ENCODE assay signal across 1 cellular context in the genomic region with DNA sequence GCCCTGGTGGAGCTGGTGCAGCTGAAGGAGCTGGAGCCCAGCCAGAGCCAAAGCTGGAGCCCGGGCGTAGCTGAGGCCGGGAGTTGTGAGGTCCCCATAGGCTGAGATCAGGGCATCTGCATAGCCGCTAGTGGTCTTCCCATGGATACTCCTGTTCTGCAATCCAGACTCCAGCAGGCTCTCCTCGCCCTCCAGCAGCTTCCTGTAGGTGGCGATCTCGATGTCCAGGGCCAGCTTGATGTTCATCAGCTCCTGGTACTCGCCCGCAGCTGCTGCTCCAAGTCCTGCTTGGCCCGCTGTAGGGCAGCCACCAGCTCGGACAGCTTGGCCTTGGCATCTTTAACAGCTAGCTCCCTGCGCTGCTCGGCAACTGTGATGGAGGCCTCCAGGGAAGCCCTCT.
A peak's percentile ranks its signal among the peaks of the same experiment; 100 is the strongest.
TF ChIP-seq lines count a peak whose summit lies in the region.

No MANE protein-coding gene starts in this region.

TF ChIP-seq in GM23338, 12 proteins besides CTCF, POLR2A, EP300 and RAD21:
- TF ChIP-seq, protein P1, sequence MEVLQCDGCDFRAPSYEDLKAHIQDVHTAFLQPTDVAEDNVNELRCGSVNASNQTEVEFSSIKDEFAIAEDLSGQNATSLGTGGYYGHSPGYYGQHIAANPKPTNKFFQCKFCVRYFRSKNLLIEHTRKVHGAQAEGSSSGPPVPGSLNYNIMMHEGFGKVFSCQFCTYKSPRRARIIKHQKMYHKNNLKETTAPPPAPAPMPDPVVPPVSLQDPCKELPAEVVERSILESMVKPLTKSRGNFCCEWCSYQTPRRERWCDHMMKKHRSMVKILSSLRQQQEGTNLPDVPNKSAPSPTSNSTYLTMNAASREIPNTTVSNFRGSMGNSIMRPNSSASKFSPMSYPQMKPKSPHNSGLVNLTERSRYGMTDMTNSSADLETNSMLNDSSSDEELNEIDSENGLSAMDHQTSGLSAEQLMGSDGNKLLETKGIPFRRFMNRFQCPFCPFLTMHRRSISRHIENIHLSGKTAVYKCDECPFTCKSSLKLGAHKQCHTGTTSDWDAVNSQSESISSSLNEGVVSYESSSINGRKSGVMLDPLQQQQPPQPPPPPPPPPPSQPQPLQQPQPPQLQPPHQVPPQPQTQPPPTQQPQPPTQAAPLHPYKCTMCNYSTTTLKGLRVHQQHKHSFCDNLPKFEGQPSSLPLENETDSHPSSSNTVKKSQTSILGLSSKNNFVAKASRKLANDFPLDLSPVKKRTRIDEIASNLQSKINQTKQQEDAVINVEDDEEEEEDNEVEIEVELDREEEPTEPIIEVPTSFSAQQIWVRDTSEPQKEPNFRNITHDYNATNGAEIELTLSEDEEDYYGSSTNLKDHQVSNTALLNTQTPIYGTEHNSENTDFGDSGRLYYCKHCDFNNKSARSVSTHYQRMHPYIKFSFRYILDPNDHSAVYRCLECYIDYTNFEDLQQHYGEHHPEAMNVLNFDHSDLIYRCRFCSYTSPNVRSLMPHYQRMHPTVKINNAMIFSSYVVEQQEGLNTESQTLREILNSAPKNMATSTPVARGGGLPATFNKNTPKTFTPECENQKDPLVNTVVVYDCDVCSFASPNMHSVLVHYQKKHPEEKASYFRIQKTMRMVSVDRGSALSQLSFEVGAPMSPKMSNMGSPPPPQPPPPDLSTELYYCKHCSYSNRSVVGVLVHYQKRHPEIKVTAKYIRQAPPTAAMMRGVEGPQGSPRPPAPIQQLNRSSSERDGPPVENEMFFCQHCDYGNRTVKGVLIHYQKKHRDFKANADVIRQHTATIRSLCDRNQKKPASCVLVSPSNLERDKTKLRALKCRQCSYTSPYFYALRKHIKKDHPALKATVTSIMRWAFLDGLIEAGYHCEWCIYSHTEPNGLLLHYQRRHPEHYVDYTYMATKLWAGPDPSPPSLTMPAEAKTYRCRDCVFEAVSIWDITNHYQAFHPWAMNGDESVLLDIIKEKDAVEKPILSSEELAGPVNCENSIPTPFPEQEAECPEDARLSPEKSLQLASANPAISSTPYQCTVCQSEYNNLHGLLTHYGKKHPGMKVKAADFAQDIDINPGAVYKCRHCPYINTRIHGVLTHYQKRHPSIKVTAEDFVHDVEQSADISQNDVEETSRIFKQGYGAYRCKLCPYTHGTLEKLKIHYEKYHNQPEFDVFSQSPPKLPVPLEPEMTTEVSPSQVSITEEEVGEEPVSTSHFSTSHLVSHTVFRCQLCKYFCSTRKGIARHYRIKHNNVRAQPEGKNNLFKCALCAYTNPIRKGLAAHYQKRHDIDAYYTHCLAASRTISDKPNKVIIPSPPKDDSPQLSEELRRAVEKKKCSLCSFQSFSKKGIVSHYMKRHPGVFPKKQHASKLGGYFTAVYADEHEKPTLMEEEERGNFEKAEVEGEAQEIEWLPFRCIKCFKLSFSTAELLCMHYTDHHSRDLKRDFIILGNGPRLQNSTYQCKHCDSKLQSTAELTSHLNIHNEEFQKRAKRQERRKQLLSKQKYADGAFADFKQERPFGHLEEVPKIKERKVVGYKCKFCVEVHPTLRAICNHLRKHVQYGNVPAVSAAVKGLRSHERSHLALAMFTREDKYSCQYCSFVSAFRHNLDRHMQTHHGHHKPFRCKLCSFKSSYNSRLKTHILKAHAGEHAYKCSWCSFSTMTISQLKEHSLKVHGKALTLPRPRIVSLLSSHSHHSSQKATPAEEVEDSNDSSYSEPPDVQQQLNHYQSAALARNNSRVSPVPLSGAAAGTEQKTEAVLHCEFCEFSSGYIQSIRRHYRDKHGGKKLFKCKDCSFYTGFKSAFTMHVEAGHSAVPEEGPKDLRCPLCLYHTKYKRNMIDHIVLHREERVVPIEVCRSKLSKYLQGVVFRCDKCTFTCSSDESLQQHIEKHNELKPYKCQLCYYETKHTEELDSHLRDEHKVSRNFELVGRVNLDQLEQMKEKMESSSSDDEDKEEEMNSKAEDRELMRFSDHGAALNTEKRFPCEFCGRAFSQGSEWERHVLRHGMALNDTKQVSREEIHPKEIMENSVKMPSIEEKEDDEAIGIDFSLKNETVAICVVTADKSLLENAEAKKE (CRISPR knock-in tag; IDR thresholded peaks at IDR 0.05) = peak; percentile 64
- TF ChIP-seq STAT1 (IDR thresholded peaks at IDR 0.05; ENCODE audit: unreplicated experiment) = no peak
